Comparison of ENCODE assay signal across 27 cellular contexts in genomic region chr6:97074785-97075184, GRCh38.
"Had no signal": no experiment of that assay in that cellular context is flagged by ENCODE, and none has a peak within 500 bp of the region (broad histone marks: within the 10 kb centered on the region; RNA-seq: fewer than 3 reads in every experiment).

No MANE protein-coding gene starts in this region.

- H3K36me3 ChIP-seq: colonic mucosa, esophagus muscularis mucosa, esophagus squamous epithelium, gastrocnemius medialis, gastroesophageal sphincter, heart left ventricle, heart right ventricle had no signal

- H3K9me3 ChIP-seq: colonic mucosa, esophagus muscularis mucosa, esophagus squamous epithelium, gastrocnemius medialis, gastroesophageal sphincter, heart left ventricle, heart right ventricle had no signal

- H3K4me1 ChIP-seq: colonic mucosa, esophagus muscularis mucosa, esophagus squamous epithelium, foreskin keratinocyte, gastrocnemius medialis, gastroesophageal sphincter, heart left ventricle, heart right ventricle had no signal

- H3K27me3 ChIP-seq: colonic mucosa, dorsolateral prefrontal cortex, esophagus muscularis mucosa, esophagus squamous epithelium, foreskin keratinocyte, gastrocnemius medialis, gastroesophageal sphincter, heart left ventricle, heart right ventricle had no signal

- FAIRE-seq: colon, endometrium, endothelial cell of umbilical vein had no signal

- DNase-seq: colonic mucosa; cortex of kidney; dermis blood vessel endothelial cell; dorsolateral prefrontal cortex; effector CD4-positive, alpha-beta T cell; effector CD8-positive, alpha-beta T cell; effector memory CD4-positive, alpha-beta T cell; effector memory CD8-positive, alpha-beta T cell; endodermal cell; erythroblast; esophagus squamous epithelium; foreskin fibroblast; foreskin keratinocyte; foreskin melanocyte; gastrocnemius medialis; glutamatergic neuron; head of caudate nucleus; heart left ventricle; heart right ventricle had no signal

- H3K27ac ChIP-seq: colonic mucosa, coronary artery, epithelial cell of prostate, esophagus muscularis mucosa, esophagus squamous epithelium, foreskin keratinocyte, gastrocnemius medialis, gastroesophageal sphincter, heart left ventricle, heart right ventricle had no signal

- H3K4me3 ChIP-seq: colonic mucosa, coronary artery, dorsolateral prefrontal cortex, esophagus muscularis mucosa, esophagus squamous epithelium, gastrocnemius medialis, gastroesophageal sphincter, heart left ventricle, heart right ventricle had no signal

- ATAC-seq: effector memory CD8-positive, alpha-beta T cell; esophagus mucosa; foreskin keratinocyte; gastrocnemius medialis; gastroesophageal sphincter; heart left ventricle; heart right ventricle had no signal
